In the genomic region with DNA sequence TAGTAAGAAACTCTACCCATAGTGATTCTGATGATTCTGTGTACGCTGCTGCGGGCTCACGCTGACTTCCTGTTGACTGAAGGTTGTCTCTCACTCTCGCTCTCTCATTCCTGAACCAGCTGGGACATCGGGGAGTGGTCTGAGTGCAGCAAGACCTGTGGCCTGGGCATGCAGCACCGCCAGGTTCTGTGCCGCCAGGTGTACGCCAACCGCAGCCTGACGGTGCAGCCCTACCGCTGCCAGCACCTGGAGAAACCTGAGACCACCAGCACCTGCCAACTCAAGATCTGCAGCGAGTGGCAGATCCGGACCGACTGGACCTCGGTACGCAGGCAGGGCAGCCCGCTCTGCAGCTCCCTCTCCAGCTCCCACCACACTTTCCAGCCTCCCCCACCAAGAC, we compare ENCODE assay signal across 1 cellular context.
TF ChIP-seq lines count a peak whose summit lies in the region.

No MANE protein-coding gene starts in this region.

TF ChIP-seq in HepG2, 621 proteins besides CTCF, POLR2A, EP300 and RAD21 (continued from another document):
- TF ChIP-seq, protein P1, sequence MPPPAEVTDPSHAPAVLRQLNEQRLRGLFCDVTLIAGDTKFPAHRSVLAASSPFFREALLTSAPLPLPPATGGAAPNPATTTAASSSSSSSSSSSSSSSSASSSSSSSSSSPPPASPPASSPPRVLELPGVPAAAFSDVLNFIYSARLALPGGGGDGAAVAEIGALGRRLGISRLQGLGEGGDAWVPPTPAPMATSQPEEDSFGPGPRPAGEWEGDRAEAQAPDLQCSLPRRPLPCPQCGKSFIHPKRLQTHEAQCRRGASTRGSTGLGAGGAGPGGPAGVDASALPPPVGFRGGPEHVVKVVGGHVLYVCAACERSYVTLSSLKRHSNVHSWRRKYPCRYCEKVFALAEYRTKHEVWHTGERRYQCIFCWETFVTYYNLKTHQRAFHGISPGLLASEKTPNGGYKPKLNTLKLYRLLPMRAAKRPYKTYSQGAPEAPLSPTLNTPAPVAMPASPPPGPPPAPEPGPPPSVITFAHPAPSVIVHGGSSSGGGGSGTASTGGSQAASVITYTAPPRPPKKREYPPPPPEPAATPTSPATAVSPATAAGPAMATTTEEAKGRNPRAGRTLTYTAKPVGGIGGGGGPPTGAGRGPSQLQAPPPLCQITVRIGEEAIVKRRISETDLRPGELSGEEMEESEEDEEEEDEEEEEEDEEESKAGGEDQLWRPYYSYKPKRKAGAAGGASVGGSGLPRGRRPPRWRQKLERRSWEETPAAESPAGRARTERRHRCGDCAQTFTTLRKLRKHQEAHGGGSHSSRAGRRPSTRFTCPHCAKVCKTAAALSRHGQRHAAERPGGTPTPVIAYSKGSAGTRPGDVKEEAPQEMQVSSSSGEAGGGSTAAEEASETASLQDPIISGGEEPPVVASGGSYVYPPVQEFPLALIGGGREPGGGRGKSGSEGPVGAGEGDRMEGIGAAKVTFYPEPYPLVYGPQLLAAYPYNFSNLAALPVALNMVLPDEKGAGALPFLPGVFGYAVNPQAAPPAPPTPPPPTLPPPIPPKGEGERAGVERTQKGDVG (CRISPR knock-in tag; IDR thresholded peaks at IDR 0.05; ENCODE audit: borderline replicate concordance), result 0 out of 2 replicates have a peak, but pooled peaks have one; percentile 65
- TF ChIP-seq, protein P2, sequence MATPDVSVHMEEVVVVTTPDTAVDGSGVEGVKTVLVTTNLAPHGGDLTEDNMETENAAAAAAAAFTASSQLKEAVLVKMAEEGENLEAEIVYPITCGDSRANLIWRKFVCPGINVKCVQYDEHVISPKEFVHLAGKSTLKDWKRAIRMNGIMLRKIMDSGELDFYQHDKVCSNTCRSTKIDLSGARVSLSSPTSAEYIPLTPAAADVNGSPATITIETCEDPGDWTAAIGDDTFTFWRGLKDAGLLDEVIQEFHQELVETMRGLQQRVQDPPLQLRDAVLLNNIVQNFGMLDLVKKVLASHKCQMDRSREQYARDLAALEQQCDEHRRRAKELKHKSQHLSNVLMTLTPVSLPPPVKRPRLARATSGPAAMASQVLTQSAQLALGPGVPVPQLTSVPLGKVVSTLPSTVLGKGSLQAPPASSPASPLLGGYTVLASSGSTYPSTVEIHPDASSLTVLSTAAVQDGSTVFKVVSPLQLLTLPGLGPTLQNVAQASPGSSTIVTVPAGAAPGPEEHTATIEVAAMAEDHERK (CRISPR knock-in tag; IDR thresholded peaks at IDR 0.05; ENCODE audit: low read depth), result no peak
